Comparison of ENCODE assay signal across 8 cellular contexts in genomic region chr10:99976886-99977391, GRCh38. TPM values are rescaled to one million over a fixed set of nuclear protein-coding genes. Genes with fewer than 3 reads are reported as not detected.
A peak's percentile ranks its signal among the peaks of the same experiment; 100 is the strongest.
DNase-seq lines count a peak whose midpoint lies in the region; ATAC-seq lines count a peak whose summit lies in the region.

No MANE protein-coding gene starts in this region.

- H3K4me3 Mint-ChIP-seq in activated naive CD4-positive, alpha-beta T cell treated with anti-CD3 and anti-CD28 coated beads for 36 hours = no peak overlapping the region

- no peaks in the 10 kb centered on the region for H3K36me3 Mint-ChIP-seq in activated naive CD4-positive, alpha-beta T cell treated with anti-CD3 and anti-CD28 coated beads for 36 hours (ENCODE audit: low read depth)

- H3K4me1 ChIP-seq in muscle layer of colon (ENCODE audit: insufficient read depth, low read length) = peaks cover 53% of the 10 kb centered on the region

- no peak overlapping the region for H3K27ac Mint-ChIP-seq in activated naive CD4-positive, alpha-beta T cell treated with anti-CD3 and anti-CD28 coated beads for 36 hours

- H3K27me3 ChIP-seq in MG63 (no peaks in the 10 kb centered on the region), muscle layer of colon (ENCODE audit: control insufficient read depth in 1 of 2, insufficient read depth in 2 of 2, low read length in 2 of 2) (no peaks in the 10 kb centered on the region)

- H3K4me3 ChIP-seq in MG63 (0 out of 2 replicates have a peak overlapping the region, but pooled peaks have one; percentile 8), muscle layer of colon (ENCODE audit: low read depth in 1 of 2, low read length in 2 of 2) (peak overlapping the region in 1 of 2 donors; percentile 12)

- H3K9me3 ChIP-seq in MG63 = no peaks in the 10 kb centered on the region
- no peaks in the 10 kb centered on the region for H3K9me3 ChIP-seq in muscle layer of colon (ENCODE audit: low read length)

- intact Hi-C loops in activated naive CD4-positive, alpha-beta T cell treated with anti-CD3 and anti-CD28 coated beads for 36 hours (cut with micrococcal nuclease) = no loop called here

- no peak for ATAC-seq in GM18858 (IDR thresholded peaks at IDR 0.05; ENCODE audit: unreplicated experiment)

- H3K27me3 Mint-ChIP-seq in activated naive CD4-positive, alpha-beta T cell treated with anti-CD3 and anti-CD28 coated beads for 36 hours (ENCODE audit: low read depth) = no peaks in the 10 kb centered on the region

- in situ Hi-C loops in ACHN (cut with HindIII; ENCODE audit: low pct_ligation_motif_present, low pct_unique_long_range_greater_than_20kb, low sequenced_read_pairs) = no loop called here

- peaks cover 5% of the 10 kb centered on the region for H3K36me3 ChIP-seq in MG63
- no peaks in the 10 kb centered on the region for H3K36me3 ChIP-seq in muscle layer of colon (ENCODE audit: insufficient read depth, low read length)

- DNase-seq in ACHN (peak; percentile 93), MG63 (peak; percentile 77), dermis blood vessel endothelial cell (peak; percentile 73), NCI-H2196 (lab: John Stamatoyannopoulos, UW; ENCODE audit: unreplicated experiment) (no peak), NCI-H2029 treated with DMSO at 0.1 percent for 48 hours (lab: John Stamatoyannopoulos, UW) (no peak)
- DNase-seq in activated naive CD4-positive, alpha-beta T cell treated with anti-CD3 and anti-CD28 coated beads for 36 hours = no peak

- CTCF ChIA-PET in activated naive CD4-positive, alpha-beta T cell treated with anti-CD3 and anti-CD28 coated beads for 36 hours (lab: Charles Lee) = interaction anchor here (0.6 to 1.0 kb wide), 2 partner anchors 17 to 133 kb away, joined by 3 read pairs; no protein-coding TSS in a partner anchor

- H3K9me3 Mint-ChIP-seq in activated naive CD4-positive, alpha-beta T cell treated with anti-CD3 and anti-CD28 coated beads for 36 hours = no peaks in the 10 kb centered on the region

- H3K9ac ChIP-seq in muscle layer of colon (ENCODE audit: low read length) = peak overlapping the region; percentile 24

- H3K27ac ChIP-seq in muscle layer of colon (ENCODE audit: low read depth, low read length) = peak overlapping the region; percentile 80

- H3K4me1 Mint-ChIP-seq in activated naive CD4-positive, alpha-beta T cell treated with anti-CD3 and anti-CD28 coated beads for 36 hours (ENCODE audit: low read depth) = no peaks in the 10 kb centered on the region

RNA-seq across cellular contexts. Expression of gene DNMBP, which starts 32.8 kb away (rescaled TPM):
- total RNA-seq in MG63 (2014; rRNA removed; shearing (Covaris generic); ENCODE audit: low replicate concordance) = 5.4 and 6.5 TPM in 2 replicates
- total RNA-seq in dermis blood vessel endothelial cell = 39.5 and 46.6 TPM in 2 replicates
- 1 to 10 TPM; 2.2 to 2.4 TPM for total RNA-seq in activated naive CD4-positive, alpha-beta T cell treated with anti-CD3 and anti-CD28 coated beads for 36 hours

Comparison
In these comparisons a context has a peak if more than half of its experiments do, and no peak if none do; other contexts are left out.
1. DNase-seq: peak in ACHN (single experiment), MG63 (single experiment) and dermis blood vessel endothelial cell (single experiment); none in NCI-H2196 (single experiment), NCI-H2029 treated with DMSO at 0.1 percent for 48 hours (single experiment) and activated naive CD4-positive, alpha-beta T cell treated with anti-CD3 and anti-CD28 coated beads for 36 hours (single experiment).